Comparison of ENCODE assay signal across 8 cellular contexts in the genomic region with DNA sequence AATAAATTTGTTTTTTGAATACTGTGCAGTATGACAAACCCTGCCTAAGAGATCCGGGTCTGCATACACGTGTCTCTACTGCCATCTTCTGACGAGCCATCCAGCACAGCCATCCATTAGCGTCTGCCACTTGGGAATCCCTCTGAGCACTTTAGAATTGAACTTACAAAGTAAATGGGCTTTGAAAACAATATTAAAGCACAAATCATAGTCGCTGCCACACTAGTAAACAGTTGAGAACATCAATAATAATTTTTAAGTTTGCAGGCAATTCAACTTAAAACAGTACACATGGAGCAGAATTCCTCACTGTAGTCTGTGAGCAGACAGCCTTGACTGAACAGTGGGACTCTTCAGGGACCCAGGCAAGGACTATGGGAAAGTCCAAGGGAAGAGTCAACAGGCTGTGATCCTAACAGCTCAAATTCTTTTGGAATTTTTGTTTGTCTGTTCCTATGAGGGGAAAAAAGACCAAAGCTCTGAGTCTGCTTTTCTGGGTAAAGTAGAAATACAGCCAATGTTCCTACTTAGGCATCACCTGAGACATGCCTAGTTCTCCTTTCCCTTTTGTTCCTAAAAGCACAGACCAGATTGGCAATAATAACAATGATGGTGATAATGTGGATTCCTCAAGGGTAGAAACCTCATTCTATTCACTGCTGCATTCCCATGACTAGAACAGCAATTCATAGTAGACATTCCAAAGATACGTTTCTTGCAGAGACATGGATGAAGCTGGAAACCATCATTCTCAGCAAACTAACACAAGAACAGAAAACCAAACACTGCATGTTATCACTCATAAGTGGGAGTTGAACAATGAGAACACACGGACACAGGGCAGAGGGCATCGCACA.
DNase-seq lines count a peak whose midpoint lies in the region; ATAC-seq and TF ChIP-seq lines count a peak whose summit lies in the region.

No MANE protein-coding gene starts in this region.

- H3K4me3 ChIP-seq in thyroid gland (replicated peaks in 1 of 3): no peak overlapping the region

- H3K4me3 Mint-ChIP-seq in nephron progenitor cell: no peak overlapping the region

- H3K4me1 Mint-ChIP-seq in nephron progenitor cell: peaks cover 44% of the 10 kb centered on the region

- peak; percentile 54 for ATAC-seq in GM21423 (IDR thresholded peaks at IDR 0.05; ENCODE audit: unreplicated experiment)

- no peak for TF ChIP-seq POLR2A in thyroid gland (IDR thresholded peaks at IDR 0.05)

- no peaks in the 10 kb centered on the region for H3K36me3 ChIP-seq in thyroid gland

- peak overlapping the region; percentile 81 for H3K27ac Mint-ChIP-seq in nephron progenitor cell

- peaks cover 5% of the 10 kb centered on the region for H3K36me3 Mint-ChIP-seq in nephron progenitor cell (ENCODE audit: low read depth)

- peak; percentile 31 for DNase-seq in DMS79 treated with DMSO at 0.1 percent for 48 hours (lab: John Stamatoyannopoulos, UW)
- peak; percentile 63 for DNase-seq in HPDE6-E6E7 (ENCODE audit: extremely low spot score)
- DNase-seq in NOMO-1 treated with DMSO at 0.1 percent for 48 hours (lab: John Stamatoyannopoulos, UW; ENCODE audit: unreplicated experiment): peak; percentile 81
- peak; percentile 36 for DNase-seq in activated T-cell treated with anti-CD3 and anti-CD28 coated beads for 24 hours (ENCODE audit: low read depth)
- DNase-seq in fibroblast of gingiva (ENCODE audit: low read depth): peak; percentile 73
- DNase-seq in nephron progenitor cell: peak; percentile 66
- DNase-seq in thyroid gland: peak; percentile 65 to 70

- intact Hi-C loops in thyroid gland (cut with DNase I): no loop called here

- 30 to 31% methylated on average over 8 of the region's 8 CpGs for WGBS in thyroid gland, 2 donors

- H3K9me3 ChIP-seq in thyroid gland: no peaks in the 10 kb centered on the region

- H3K4me1 ChIP-seq in thyroid gland: peaks cover 0 to 8% of the 10 kb centered on the region in 2 donors

- no peaks in the 10 kb centered on the region for H3K27me3 ChIP-seq in thyroid gland

- TF ChIP-seq CTCF in nephron progenitor cell (IDR thresholded peaks at IDR 0.05) (peak; percentile 86), thyroid gland (IDR thresholded peaks at IDR 0.05) (peak; percentile 34 to 84 (median 68))

- no peak overlapping the region for H3K27ac ChIP-seq in thyroid gland

- peaks cover 16% of the 10 kb centered on the region for H3K9me3 Mint-ChIP-seq in nephron progenitor cell

- H3K27me3 Mint-ChIP-seq in nephron progenitor cell (ENCODE audit: low read depth, poor library complexity): peaks cover 8% of the 10 kb centered on the region

Comparison
In these comparisons a context has a peak if more than half of its experiments do, and no peak if none do; other contexts are left out.
1. DNase-seq: peak in every context shown above with its lines; median percentile 81 in NOMO-1 treated with DMSO at 0.1 percent for 48 hours; 73 in fibroblast of gingiva; 68 in thyroid gland; 66 in nephron progenitor cell; 63 in HPDE6-E6E7; 36 in activated T-cell treated with anti-CD3 and anti-CD28 coated beads for 24 hours; 31 in DMS79 treated with DMSO at 0.1 percent for 48 hours.